In the genomic region with DNA sequence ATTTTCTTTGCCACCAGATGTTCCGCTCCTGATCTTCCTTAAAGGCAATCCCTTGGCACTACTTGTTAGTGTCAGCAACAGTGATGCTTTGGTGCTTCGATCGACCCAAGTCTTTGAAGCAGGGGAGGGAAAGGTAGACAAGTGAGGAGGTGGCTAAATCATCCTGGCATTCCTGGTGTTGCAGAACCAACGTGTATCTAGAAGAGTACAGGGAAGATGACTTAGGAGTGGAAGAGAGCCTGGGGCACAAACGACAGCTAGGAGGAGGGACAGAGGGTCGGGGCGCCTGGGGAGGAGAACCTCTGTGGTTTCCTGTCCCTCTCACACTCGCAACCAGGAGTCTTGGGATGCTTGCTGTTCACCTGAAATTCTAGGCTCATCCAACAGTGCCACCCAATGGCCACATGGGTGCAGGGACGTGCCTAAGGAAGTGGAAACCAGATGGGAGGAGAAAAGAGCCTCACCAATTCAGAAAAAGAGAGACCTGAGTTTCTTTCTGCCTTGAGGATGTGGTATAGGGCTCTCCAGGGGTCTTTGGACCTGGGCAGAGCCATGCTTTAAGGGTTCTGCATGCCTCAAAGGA, we compare ENCODE assay signal across 8 cellular contexts. TPM values are rescaled to one million over a fixed set of nuclear protein-coding genes. Genes with fewer than 3 reads are reported as not detected.
DNase-seq lines count a peak whose midpoint lies in the region; ATAC-seq and TF ChIP-seq lines count a peak whose summit lies in the region.

No MANE protein-coding gene starts in this region.

- H3K4me1 ChIP-seq in fibroblast of lung (ENCODE audit: control insufficient read depth, extremely low read depth, insufficient read depth, low read length): no peaks in the 10 kb centered on the region

- ATAC-seq in CD4-positive, alpha-beta T cell (ENCODE audit: poor library complexity): peak; percentile 16
- peak; percentile 37 for ATAC-seq in activated CD8-positive, alpha-beta T cell treated with anti-CD3 and anti-CD28 coated beads, Interleukin-2, amount 10 ng/mL, durations not matched to agents 7 days and 5 days
- ATAC-seq in GM18867 (IDR thresholded peaks at IDR 0.05; ENCODE audit: unreplicated experiment): no peak
- no peak for ATAC-seq in HG02571 (IDR thresholded peaks at IDR 0.05; ENCODE audit: unreplicated experiment)

- no peaks in the 10 kb centered on the region for H4K20me1 ChIP-seq in fibroblast of lung (ENCODE audit: control insufficient read depth, extremely low read depth, insufficient read depth, low read length)

- TF ChIP-seq CTCF in CD4-positive, alpha-beta T cell (IDR thresholded peaks at IDR 0.05): peak; percentile 71
- peak; percentile 76 to 85 for TF ChIP-seq CTCF in fibroblast of lung (conservative IDR thresholded peaks at IDR 0.05 in 1 of 2, IDR thresholded peaks at IDR 0.05 in 1 of 2; ENCODE audit: low read depth in 1 of 2, low read length in 2 of 2)
- peak; percentile 65 for TF ChIP-seq CTCF in nephron progenitor cell (IDR thresholded peaks at IDR 0.05)

- no peak overlapping the region for H3K4me2 ChIP-seq in fibroblast of lung (ENCODE audit: extremely low read depth, insufficient read depth, low read length)

- H3K36me3 Mint-ChIP-seq in CD4-positive, alpha-beta T cell (ENCODE audit: low read depth): peaks cover 8% of the 10 kb centered on the region
- H3K36me3 Mint-ChIP-seq in activated CD8-positive, alpha-beta T cell treated with anti-CD3 and anti-CD28 coated beads, Interleukin-2, amount 10 ng/mL, durations not matched to agents 7 days and 5 days (ENCODE audit: low read depth): peaks cover 6% of the 10 kb centered on the region
- H3K36me3 Mint-ChIP-seq in nephron progenitor cell (ENCODE audit: low read depth): no peaks in the 10 kb centered on the region

- no peaks in the 10 kb centered on the region for H3K36me3 ChIP-seq in fibroblast of lung (ENCODE audit: control insufficient read depth, insufficient read depth, low read length)

- no peaks in the 10 kb centered on the region for H3K79me2 ChIP-seq in fibroblast of lung (ENCODE audit: control insufficient read depth, insufficient read depth, low read length)

- no peak overlapping the region for H3K27ac ChIP-seq in CD4-positive, alpha-beta T cell (ENCODE audit: low read depth, low read length)
- H3K27ac ChIP-seq in fibroblast of lung (ENCODE audit: insufficient read depth, low read length): no peak overlapping the region

- no peaks in the 10 kb centered on the region for H3K9me3 Mint-ChIP-seq in CD4-positive, alpha-beta T cell
- H3K9me3 Mint-ChIP-seq in activated CD8-positive, alpha-beta T cell treated with anti-CD3 and anti-CD28 coated beads, Interleukin-2, amount 10 ng/mL, durations not matched to agents 7 days and 5 days (ENCODE audit: insufficient read depth): no peaks in the 10 kb centered on the region
- no peaks in the 10 kb centered on the region for H3K9me3 Mint-ChIP-seq in nephron progenitor cell

- H3K27ac Mint-ChIP-seq in CD4-positive, alpha-beta T cell: no peak overlapping the region
- H3K27ac Mint-ChIP-seq in activated CD8-positive, alpha-beta T cell treated with anti-CD3 and anti-CD28 coated beads, Interleukin-2, amount 10 ng/mL, durations not matched to agents 7 days and 5 days: no peak overlapping the region
- H3K27ac Mint-ChIP-seq in nephron progenitor cell: no peak overlapping the region

- CTCF ChIA-PET in CD4-positive, alpha-beta T cell (lab: Charles Lee): interaction anchor here (1.7 kb wide), 1 partner anchor 150 kb away, joined by 7 read pairs; no protein-coding TSS in a partner anchor
- CTCF ChIA-PET in HEK293T (lab: Yijun Ruan, JAX): interaction anchor here (0.8 to 2.2 kb wide), 4 partner anchors 10 to 167 kb away, joined by 3 to 7 read pairs (median 4); a partner anchor contains a TSS
- CTCF ChIA-PET in activated CD8-positive, alpha-beta T cell treated with anti-CD3 and anti-CD28 coated beads, Interleukin-2, amount 10 ng/mL, durations not matched to agents 7 days and 5 days (lab: Charles Lee): interaction anchor here (1.3 to 5.8 kb wide), 6 partner anchors 21 to 165 kb away, joined by 4 to 231 read pairs (median 8); no protein-coding TSS in a partner anchor

- no peak overlapping the region for H2AFZ ChIP-seq in fibroblast of lung (ENCODE audit: low read length)

- H3K4me1 Mint-ChIP-seq in CD4-positive, alpha-beta T cell (ENCODE audit: low read depth): peaks cover 41% of the 10 kb centered on the region
- peaks cover 44% of the 10 kb centered on the region for H3K4me1 Mint-ChIP-seq in activated CD8-positive, alpha-beta T cell treated with anti-CD3 and anti-CD28 coated beads, Interleukin-2, amount 10 ng/mL, durations not matched to agents 7 days and 5 days (ENCODE audit: low read depth)
- peaks cover 5% of the 10 kb centered on the region for H3K4me1 Mint-ChIP-seq in nephron progenitor cell

- no peaks in the 10 kb centered on the region for H3K9me3 ChIP-seq in CD4-positive, alpha-beta T cell (ENCODE audit: control insufficient read depth, low read length)
- H3K9me3 ChIP-seq in fibroblast of lung (ENCODE audit: control insufficient read depth, insufficient read depth, low read depth, low read length): no peaks in the 10 kb centered on the region

- H3K27me3 ChIP-seq in CD4-positive, alpha-beta T cell (ENCODE audit: control insufficient read depth, insufficient read depth, low read length): no peaks in the 10 kb centered on the region
- peaks cover 9% of the 10 kb centered on the region for H3K27me3 ChIP-seq in fibroblast of lung (ENCODE audit: control insufficient read depth, insufficient read depth, low read length)

- no peak overlapping the region for H3K4me3 Mint-ChIP-seq in CD4-positive, alpha-beta T cell
- no peak overlapping the region for H3K4me3 Mint-ChIP-seq in activated CD8-positive, alpha-beta T cell treated with anti-CD3 and anti-CD28 coated beads, Interleukin-2, amount 10 ng/mL, durations not matched to agents 7 days and 5 days
- no peak overlapping the region for H3K4me3 Mint-ChIP-seq in nephron progenitor cell

- DNase-seq in CD4-positive, alpha-beta T cell: peak in 7 of 10 experiments; percentile 36 to 57 (median 42)
- DNase-seq in HEK293T (ENCODE audit: extremely low spot score) (peak; percentile 79), NCI-H526 (lab: John Stamatoyannopoulos, UW) (peak; percentile 79 to 90), fibroblast of lung (ENCODE audit: low read depth in 2 of 2) (peak; percentile 34 to 62), nephron progenitor cell (peak; percentile 70)
- peak; percentile 81 for DNase-seq in activated CD8-positive, alpha-beta T cell treated with anti-CD3 and anti-CD28 coated beads, Interleukin-2, amount 10 ng/mL, durations not matched to agents 7 days and 5 days

- no peak overlapping the region for H3K9ac ChIP-seq in fibroblast of lung (ENCODE audit: insufficient read depth, low read length)

- H3K27me3 Mint-ChIP-seq in CD4-positive, alpha-beta T cell: no peaks in the 10 kb centered on the region
- peaks cover 6% of the 10 kb centered on the region for H3K27me3 Mint-ChIP-seq in activated CD8-positive, alpha-beta T cell treated with anti-CD3 and anti-CD28 coated beads, Interleukin-2, amount 10 ng/mL, durations not matched to agents 7 days and 5 days (ENCODE audit: low read depth)
- H3K27me3 Mint-ChIP-seq in nephron progenitor cell (ENCODE audit: low read depth, poor library complexity): peaks cover 92% of the 10 kb centered on the region

- no peak overlapping the region for H3K4me3 ChIP-seq in fibroblast of lung (replicated peaks in 1 of 4; ENCODE audit: control extremely low read depth in 1 of 4, insufficient read depth in 1 of 4, low read depth in 3 of 4, low read length in 4 of 4)

- intact Hi-C loops in CD4-positive, alpha-beta T cell (cut with DNase I, micrococcal nuclease): loop anchor here (1.0 to 10.0 kb wide), 7 partner anchors 60 to 719 kb away; a partner anchor contains a TSS

- POLR2A ChIA-PET in CD4-positive, alpha-beta T cell (lab: Charles Lee): interaction anchor here (0.8 to 2.7 kb wide), 2 partner anchors 9 to 150 kb away, joined by 3 to 7 read pairs; a partner anchor contains a TSS
- POLR2A ChIA-PET in HEK293T (lab: Yijun Ruan, JAX): no interaction called here
- POLR2A ChIA-PET in activated CD8-positive, alpha-beta T cell treated with anti-CD3 and anti-CD28 coated beads, Interleukin-2, amount 10 ng/mL, durations not matched to agents 7 days and 5 days (lab: Charles Lee): no interaction called here

TF ChIP-seq in HEK293T, 16 proteins besides CTCF, POLR2A, EP300 and RAD21:
- TF ChIP-seq NFRKB (IDR thresholded peaks at IDR 0.05) (no peak), LEF1 (IDR thresholded peaks at IDR 0.05; ENCODE audit: borderline replicate concordance) (no peak), BHLHE40 (IDR thresholded peaks at IDR 0.05; ENCODE audit: borderline replicate concordance) (no peak), FOXM1 (IDR thresholded peaks at IDR 0.05; ENCODE audit: borderline replicate concordance) (no peak), SP1 (IDR thresholded peaks at IDR 0.05) (no peak), HDGF (IDR thresholded peaks at IDR 0.05; ENCODE audit: borderline replicate concordance) (no peak), L3MBTL2 (conservative IDR thresholded peaks at IDR 0.05) (no peak), FOXK2 (IDR thresholded peaks at IDR 0.05) (no peak), ZNF384 (IDR thresholded peaks at IDR 0.05) (no peak), FOXA1 (IDR thresholded peaks at IDR 0.05) (no peak)
- TF ChIP-seq, protein P1, sequence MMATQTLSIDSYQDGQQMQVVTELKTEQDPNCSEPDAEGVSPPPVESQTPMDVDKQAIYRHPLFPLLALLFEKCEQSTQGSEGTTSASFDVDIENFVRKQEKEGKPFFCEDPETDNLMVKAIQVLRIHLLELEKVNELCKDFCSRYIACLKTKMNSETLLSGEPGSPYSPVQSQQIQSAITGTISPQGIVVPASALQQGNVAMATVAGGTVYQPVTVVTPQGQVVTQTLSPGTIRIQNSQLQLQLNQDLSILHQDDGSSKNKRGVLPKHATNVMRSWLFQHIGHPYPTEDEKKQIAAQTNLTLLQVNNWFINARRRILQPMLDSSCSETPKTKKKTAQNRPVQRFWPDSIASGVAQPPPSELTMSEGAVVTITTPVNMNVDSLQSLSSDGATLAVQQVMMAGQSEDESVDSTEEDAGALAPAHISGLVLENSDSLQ (IDR thresholded peaks at IDR 0.05): no peak
TF ChIP-seq in HEK293T: peak in this region for 0.

RNA-seq across cellular contexts. Expression of a gene that starts 9.5 kb away (rescaled TPM):
- total RNA-seq in CD4-positive, alpha-beta T cell: under 1 TPM; 0.78 to 0.88 TPM
- 1 to 10 TPM; 1.4 to 2.2 TPM for total RNA-seq in activated CD8-positive, alpha-beta T cell treated with anti-CD3 and anti-CD28 coated beads, Interleukin-2, amount 10 ng/mL, durations not matched to agents 7 days and 5 days
- under 0.01 and 0.17 TPM in 2 replicates for total RNA-seq in fibroblast of lung
- polyA plus RNA-seq in fibroblast of lung: not detected in 2 replicates
- polyA plus RNA-seq in fibroblast of lung (2012): not detected in 2 replicates
- not detected in 2 replicates for polyA minus RNA-seq in fibroblast of lung (ENCODE audit: low replicate concordance)

RNA-seq across cellular contexts. Expression of a gene that starts 59.1 kb away (rescaled TPM):
- 100 to 1,000 TPM; 112 to 118 TPM for total RNA-seq in CD4-positive, alpha-beta T cell
- total RNA-seq in activated CD8-positive, alpha-beta T cell treated with anti-CD3 and anti-CD28 coated beads, Interleukin-2, amount 10 ng/mL, durations not matched to agents 7 days and 5 days: 10 to 100 TPM; 49.0 to 49.3 TPM
- total RNA-seq in fibroblast of lung: 3.3 and 5.6 TPM in 2 replicates
- 2.7 and 4.6 TPM in 2 replicates for polyA plus RNA-seq in fibroblast of lung
- 1.4 and 2.1 TPM in 2 replicates for polyA plus RNA-seq in fibroblast of lung (2012)
- polyA minus RNA-seq in fibroblast of lung (ENCODE audit: low replicate concordance): 7.3 and 7.8 TPM in 2 replicates

Comparison
In these comparisons a context has a peak if more than half of its experiments do, and no peak if none do; other contexts are left out.
1. ATAC-seq: peak in CD4-positive, alpha-beta T cell (single experiment) and activated CD8-positive, alpha-beta T cell treated with anti-CD3 and anti-CD28 coated beads, Interleukin-2, amount 10 ng/mL, durations not matched to agents 7 days and 5 days (single experiment); none in GM18867 (single experiment) and HG02571 (single experiment).
2. Peak in every context shown above with its lines, with median percentiles within 50 percentile points of each other: DNase-seq and CTCF ChIP-seq.